2 cellular contexts compared by ENCODE assay signal in genomic region chr19:39599116-39599515, GRCh38.
TF ChIP-seq lines count a peak whose summit lies in the region.

No MANE protein-coding gene starts in this region.

TF ChIP-seq in SK-N-SH, 30 proteins besides CTCF, POLR2A, EP300 and RAD21 (continued from another document):
- TF ChIP-seq FOSL2 (IDR thresholded peaks at IDR 0.05; ENCODE audit: borderline replicate concordance, low read depth) (no peak), CHD2 (IDR thresholded peaks at IDR 0.05; ENCODE audit: low read length, partially characterized antibody) (no peak), EZH2phosphoT487 (IDR thresholded peaks at IDR 0.05; ENCODE audit: borderline replicate concordance, low read depth) (no peak)
TF ChIP-seq in SK-N-SH: peak in this region for 1.

TF ChIP-seq in SK-N-SH treated with all-trans-retinoic acid at 6 μM for 48 hours, 23 proteins besides CTCF, POLR2A, EP300 and RAD21 (continued from another document):
- no peak for TF ChIP-seq CSRNP3 (CRISPR knock-in tag; IDR thresholded peaks at IDR 0.05)
- no peak for TF ChIP-seq PPARA (CRISPR knock-in tag; IDR thresholded peaks at IDR 0.05; ENCODE audit: borderline replicate concordance)
- TF ChIP-seq ZNF70 (CRISPR knock-in tag; IDR thresholded peaks at IDR 0.05): no peak
- TF ChIP-seq POU6F1 (CRISPR knock-in tag; IDR thresholded peaks at IDR 0.05; ENCODE audit: borderline replicate concordance, low read depth): no peak
